Comparison of ENCODE assay signal across 8 cellular contexts in genomic region chr12:94262228-94263010, GRCh38.
A peak's percentile ranks its signal among the peaks of the same experiment; 100 is the strongest.
DNase-seq lines count a peak whose midpoint lies in the region; ATAC-seq lines count a peak whose summit lies in the region.

No MANE protein-coding gene starts in this region.

- ATAC-seq in GM18867 (IDR thresholded peaks at IDR 0.05; ENCODE audit: unreplicated experiment) (peak; percentile 36), HG03139 (IDR thresholded peaks at IDR 0.05; ENCODE audit: unreplicated experiment) (peak; percentile 57)

- H3K36me3 ChIP-seq in NT2/D1 (ENCODE audit: insufficient read depth, insufficient read length, low read length) (peaks cover 19% of the 10 kb centered on the region), subcutaneous abdominal adipose tissue (ENCODE audit: control insufficient read depth in 5 of 5, insufficient read depth in 5 of 5, low read length in 5 of 5) (no peaks in the 10 kb centered on the region)

- H3K4me3 ChIP-seq in NT2/D1 (ENCODE audit: insufficient read length, low read depth): no peak overlapping the region
- H3K4me3 ChIP-seq in subcutaneous abdominal adipose tissue (ENCODE audit: low read depth in 1 of 5, low read length in 5 of 5): peak overlapping the region; percentile 71 to 92 (median 84)

- H3K9ac ChIP-seq in NT2/D1 (ENCODE audit: insufficient read length, low read depth) (peak overlapping the region; percentile 39), subcutaneous abdominal adipose tissue (ENCODE audit: low read length in 5 of 5) (peak overlapping the region; percentile 17 to 64 (median 53))

- H3K9me3 ChIP-seq in NT2/D1 (ENCODE audit: insufficient read depth, low read length) (peaks cover 31% of the 10 kb centered on the region), subcutaneous abdominal adipose tissue (ENCODE audit: control insufficient read depth in 5 of 5, low read length in 5 of 5) (no peaks in the 10 kb centered on the region)

- peak overlapping the region; percentile 77 for H3K27ac ChIP-seq in subcutaneous abdominal adipose tissue (ENCODE audit: low read depth, low read length)

- DNase-seq in A172 (ENCODE audit: low spot score): peak; percentile 67
- DNase-seq in NT2/D1 (ENCODE audit: low read depth, low spot score): no peak
- peak; percentile 78 to 81 for DNase-seq in activated T-cell treated with anti-CD3 and anti-CD28 coated beads, Interleukin-2, amount 50 U/mL, for 48 hours
- DNase-seq in fibroblast of gingiva (ENCODE audit: low read depth): peak; percentile 92
- DNase-seq in non-pigmented ciliary epithelial cell (ENCODE audit: low read depth): peak; percentile 87

- H3K27me3 ChIP-seq in NT2/D1 (ENCODE audit: insufficient read depth, insufficient read length) (no peaks in the 10 kb centered on the region), subcutaneous abdominal adipose tissue (ENCODE audit: control insufficient read depth in 5 of 5, insufficient read depth in 4 of 5, low read length in 5 of 5) (no peaks in the 10 kb centered on the region)

- H3K4me1 ChIP-seq in NT2/D1 (ENCODE audit: insufficient read depth, insufficient read length) (peaks cover 9% of the 10 kb centered on the region), subcutaneous abdominal adipose tissue (ENCODE audit: control insufficient read depth in 5 of 5, insufficient read depth in 5 of 5, low read length in 5 of 5) (peaks cover 3 to 52% (median 29%) of the 10 kb centered on the region in 5 donors)
